Comparison of ENCODE assay signal across 8 cellular contexts in the genomic region with DNA sequence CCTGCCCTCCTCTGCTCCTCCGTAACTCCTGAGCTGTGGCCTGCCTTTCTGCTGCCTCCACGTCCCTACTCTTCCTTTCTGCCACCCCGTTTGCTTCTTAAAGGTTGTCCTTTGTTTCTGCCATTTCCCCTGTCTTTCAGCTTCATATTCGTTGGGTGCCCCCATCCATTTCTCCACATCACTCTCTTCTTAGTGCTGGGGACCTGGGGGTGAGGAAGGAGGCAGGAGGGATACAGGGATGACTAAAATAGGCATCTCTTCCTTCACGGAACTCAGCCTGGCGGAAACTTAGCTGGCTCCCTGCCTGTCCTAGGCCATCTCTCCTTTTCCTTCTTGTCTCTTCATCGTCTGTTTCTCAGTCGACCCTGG.
DNase-seq lines count a peak whose midpoint lies in the region; ATAC-seq and TF ChIP-seq lines count a peak whose summit lies in the region.

No MANE protein-coding gene starts in this region.

- no peak overlapping the region for H3K27ac ChIP-seq in sigmoid colon

- H3K4me1 ChIP-seq in ES-I3 (ENCODE audit: insufficient read depth, low read length) = peaks cover 5% of the 10 kb centered on the region; the same call in 1 of the 2 replicates
- H3K4me1 ChIP-seq in sigmoid colon = peaks cover 0 to 27% (median 19%) of the 10 kb centered on the region in 4 donors

- DNase-seq in SW480 (ENCODE audit: low spot score) (peak; percentile 10), fibroblast of the aortic adventitia (ENCODE audit: low read depth) (no peak), sigmoid colon (no peak), HPDE6-E6E7 (ENCODE audit: extremely low spot score) (no peak), NCI-H187 treated with DMSO at 0.1 percent for 48 hours (lab: John Stamatoyannopoulos, UW) (no peak), NCI-H1092 treated with DMSO at 0.1 percent for 48 hours (lab: John Stamatoyannopoulos, UW) (no peak)

- WGBS in sigmoid colon, 2 donors = 28 to 34% methylated on average over 8 of the region's 8 CpGs

- no peak for TF ChIP-seq POLR2A in sigmoid colon (IDR thresholded peaks at IDR 0.05)

- H3K4me3 ChIP-seq in fibroblast of the aortic adventitia (ENCODE audit: low read depth, low read length) (peak overlapping the region; percentile 60), sigmoid colon (peak overlapping the region in 3 of 4 donors; percentile 46 to 59 (median 55))

- peak overlapping the region; percentile 40; the same call in 1 of the 2 replicates for H3K9ac ChIP-seq in ES-I3 (ENCODE audit: low read depth, low read length)

- TF ChIP-seq EP300 in sigmoid colon (IDR thresholded peaks at IDR 0.05) = no peak

- intact Hi-C loops in sigmoid colon (cut with DNase I) = no loop called here

- peaks cover 0 to 1% (median 0%) of the 10 kb centered on the region in 3 donors for H3K27me3 ChIP-seq in sigmoid colon

- ATAC-seq in HG03108 (IDR thresholded peaks at IDR 0.05; ENCODE audit: unreplicated experiment) = no peak

- H3K36me3 ChIP-seq in ES-I3 (ENCODE audit: insufficient read depth, low read length) (no peaks in the 10 kb centered on the region), sigmoid colon (no peaks in the 10 kb centered on the region)

- no peaks in the 10 kb centered on the region for H3K9me3 ChIP-seq in ES-I3 (ENCODE audit: control insufficient read depth, insufficient read depth, low read length)
- H3K9me3 ChIP-seq in sigmoid colon = no peaks in the 10 kb centered on the region

- TF ChIP-seq CTCF in fibroblast of the aortic adventitia (IDR thresholded peaks at IDR 0.05; ENCODE audit: insufficient read depth, low read length) (no peak), sigmoid colon (IDR thresholded peaks at IDR 0.05) (peak in 1 of 4 experiments; percentile 10)
